ENCODE assay signal across 28 cellular contexts in the genomic region with DNA sequence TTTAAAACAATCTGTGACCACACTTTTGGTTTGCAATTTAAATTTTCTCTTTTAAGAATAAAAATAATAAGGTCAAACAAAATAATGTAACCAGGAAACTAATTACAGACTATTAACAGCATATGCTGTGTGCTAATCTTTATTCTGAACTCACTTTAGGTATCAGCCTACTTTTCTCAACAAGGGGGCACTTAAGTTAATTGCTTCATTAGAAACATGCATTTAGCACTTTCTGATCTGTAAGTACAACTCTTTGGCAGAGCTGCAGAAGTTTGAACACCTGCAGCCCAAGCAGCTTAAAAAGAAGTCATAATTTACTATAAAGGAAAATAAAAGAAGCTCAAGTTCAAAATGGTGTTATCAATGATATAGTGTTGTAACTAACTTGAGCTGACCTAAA. TPM values are rescaled to one million over a fixed set of nuclear protein-coding genes. Genes with fewer than 3 reads are reported as not detected.
A peak's percentile ranks its signal among the peaks of the same experiment; 100 is the strongest.
DNase-seq lines count a peak whose midpoint lies in the region; ATAC-seq, FAIRE-seq and TF ChIP-seq lines count a peak whose summit lies in the region.
"Had no signal": no experiment of that assay in that cellular context is flagged by ENCODE, and none has a peak within 500 bp of the region (broad histone marks: within the 10 kb centered on the region; RNA-seq: fewer than 3 reads in every experiment).

No MANE protein-coding gene starts in this region.

- dilution Hi-C loops in IMR-90 (cut with HindIII; ENCODE audit: low sequenced_read_pairs, unreplicated experiment), result no loop called here

- in situ Hi-C loops in IMR-90 (cut with MboI; ENCODE audit: low sequenced_read_pairs), result loop anchor here (25.0 kb wide), 1 partner anchor 463 kb away; no protein-coding TSS in a partner anchor

- H3K36me3 Mint-ChIP-seq in endodermal cell (ENCODE audit: low read depth) (peaks cover 2% of the 10 kb centered on the region), WTC11 (peaks cover 9% of the 10 kb centered on the region)

- no peak overlapping the region for H3K18ac ChIP-seq in IMR-90 (ENCODE audit: low read depth, low read length)

- no peak overlapping the region for H4K8ac ChIP-seq in IMR-90 (ENCODE audit: low read depth in 2 of 2, low read length in 2 of 2)

- H2AK9ac ChIP-seq in IMR-90 (replicated peaks; ENCODE audit: low read depth, low read length, poor library complexity), result no peak overlapping the region

- no peak overlapping the region for H2BK5ac ChIP-seq in IMR-90 (ENCODE audit: low read depth, low read length, poor library complexity, severe bottlenecking)

- H4K91ac ChIP-seq in IMR-90 (ENCODE audit: insufficient read depth, low read depth, low read length), result no peak overlapping the region

- H3K36me3 ChIP-seq in IMR-90 (ENCODE audit: control insufficient read depth, insufficient read depth, low read length), result no peaks in the 10 kb centered on the region
- no peaks in the 10 kb centered on the region for H3K36me3 ChIP-seq in endodermal cell (ENCODE audit: control insufficient read depth, insufficient read depth, low read length)
- H3K36me3 ChIP-seq: esophagus squamous epithelium, upper lobe of left lung had no signal

- POLR2A ChIA-PET in IMR-90 (lab: Charles Lee; ENCODE audit: unreplicated experiment) (no interaction called here), WTC11 (lab: Charles Lee) (no interaction called here)

- H4K5ac ChIP-seq in IMR-90 (ENCODE audit: low read depth, low read length), result no peak overlapping the region

- 0 out of 2 replicates have a peak overlapping the region, but pooled peaks have one; percentile 63 for H3K23ac ChIP-seq in IMR-90 (ENCODE audit: low read depth, low read length)

- no peaks in the 10 kb centered on the region for H4K20me1 ChIP-seq in IMR-90 (ENCODE audit: insufficient read depth, low read length)
- H4K20me1 ChIP-seq: BLaER1 had no signal

- H2BK120ac ChIP-seq in IMR-90 (ENCODE audit: low read depth, low read length), result no peak overlapping the region

- BruUV-seq in IMR-90 (replicated peaks; lab: Mats Ljungman, UMichigan), result no TSS peak

- no peak overlapping the region for H3K14ac ChIP-seq in IMR-90 (replicated peaks; ENCODE audit: low read depth, low read length)

- H3K27ac Mint-ChIP-seq in endodermal cell, result no peak overlapping the region
- no peak overlapping the region for H3K27ac Mint-ChIP-seq in WTC11
- H3K27ac Mint-ChIP-seq: activated T-helper 2 cell treated with anti-CD3 and anti-CD28 coated beads, Interferon-gamma antibody, Interleukin-2, Interleukin-4, amounts not matched to agents 10 μg/mL and 5 μg/mL and 100 μg/mL, durations not matched to agents 14 hours and 24 hours and 36 hours; brain; IgD-negative memory B cell; naive thymus-derived CD8-positive, alpha-beta T cell; stimulated activated memory B cell treated with anti-CD40 and anti-IgM and Interleukin-4, amounts not matched to agents 10 μg/mL and 1 μg/mL and 100 μg/mL, for 72 hours had no signal

- H3K27me3 ChIP-seq in IMR-90 (ENCODE audit: control insufficient read depth, insufficient read depth, low read length) (no peaks in the 10 kb centered on the region), endodermal cell (ENCODE audit: control insufficient read depth, insufficient read depth, low read length, poor library complexity, severe bottlenecking) (no peaks in the 10 kb centered on the region)
- H3K27me3 ChIP-seq: BLaER1, dorsolateral prefrontal cortex, esophagus squamous epithelium, foreskin keratinocyte, upper lobe of left lung had no signal

- TF ChIP-seq POLR2A in IMR-90 (IDR thresholded peaks at IDR 0.05; ENCODE audit: low read depth, low read length), result no peak

- H3K27ac ChIP-seq in IMR-90 (ENCODE audit: insufficient read depth, low read length) (no peak overlapping the region), endodermal cell (ENCODE audit: low read depth, low read length) (no peak overlapping the region)
- H3K27ac ChIP-seq: BLaER1, dorsolateral prefrontal cortex, esophagus squamous epithelium, foreskin keratinocyte, upper lobe of left lung had no signal

- peak; percentile 91 for FAIRE-seq in D721Med (lab: Jason Lieb, UNC)

- TF ChIP-seq RAD21 in IMR-90 (IDR thresholded peaks at IDR 0.05; ENCODE audit: low read length), result no peak

- H2BK20ac ChIP-seq in IMR-90 (ENCODE audit: low read depth, low read length), result peak overlapping the region; percentile 55

- H3K9me3 Mint-ChIP-seq in endodermal cell, result peaks cover 5% of the 10 kb centered on the region
- peaks cover 5% of the 10 kb centered on the region for H3K9me3 Mint-ChIP-seq in WTC11

- no peak overlapping the region for H2AK5ac ChIP-seq in IMR-90 (ENCODE audit: low read depth, low read length)

- H3K4ac ChIP-seq in IMR-90 (ENCODE audit: low read depth, low read length), result no peak overlapping the region

- H3K79me1 ChIP-seq in IMR-90 (ENCODE audit: low read depth in 1 of 2, low read length in 2 of 2), result peaks cover 4 to 23% of the 10 kb centered on the region in 2 experiments; a peak in 2 of 4 replicates

- intact Hi-C loops in IMR-90 (cut with micrococcal nuclease), result no loop called here

- no peak overlapping the region for H3K4me3 ChIP-seq in IMR-90 (ENCODE audit: insufficient read depth, low read depth, low read length)
- peak overlapping the region; percentile 32 for H3K4me3 ChIP-seq in endodermal cell (ENCODE audit: low read length)
- H3K4me3 ChIP-seq: BLaER1, esophagus squamous epithelium, lung, upper lobe of left lung had no signal

- no peak for ATAC-seq in IMR-90 (ENCODE audit: low read depth)
- ATAC-seq in WTC11, result no peak
- ATAC-seq in HG02759 (IDR thresholded peaks at IDR 0.05; ENCODE audit: unreplicated experiment), result no peak
- ATAC-seq: foreskin keratinocyte; naive thymus-derived CD8-positive, alpha-beta T cell; stimulated activated memory B cell treated with anti-CD40 and anti-IgM and Interleukin-4, amounts not matched to agents 10 μg/mL and 1 μg/mL and 100 μg/mL, for 72 hours had no signal

- no peaks in the 10 kb centered on the region for H3K9me1 ChIP-seq in IMR-90 (ENCODE audit: insufficient read depth, low read length)

- TF ChIP-seq CTCF in D721Med (IDR thresholded peaks at IDR 0.05; ENCODE audit: insufficient read depth, missing control alignments) (no peak), IMR-90 (conservative IDR thresholded peaks at IDR 0.05; ENCODE audit: low read depth, low read length) (no peak), endodermal cell (conservative IDR thresholded peaks at IDR 0.05) (no peak), WTC11 (IDR thresholded peaks at IDR 0.05) (no peak)

- H2AFZ ChIP-seq in IMR-90 (replicated peaks; ENCODE audit: low read length, poor library complexity), result no peak overlapping the region

- DNase-seq in D721Med (ENCODE audit: insufficient read length, low spot score) (no peak), IMR-90 (no peak), NCI-H69 (lab: John Stamatoyannopoulos, UW) (peak; percentile 70), endodermal cell (no peak), WTC11 (ENCODE audit: low spot score) (no peak), SHP77 treated with DMSO at 0.1 percent for 48 hours (lab: John Stamatoyannopoulos, UW) (no peak)
- DNase-seq: activated CD4-positive, alpha-beta T cell treated with anti-CD3 and anti-CD28 coated beads for 48 hours; activated CD8-positive, alpha-beta memory T cell treated with anti-CD3 and anti-CD28 coated beads for 24 hours; activated naive CD4-positive, alpha-beta T cell treated with anti-CD3 and anti-CD28 coated beads, Interleukin-2, amount 50 U/mL, for 16 hours; activated T-cell treated with anti-CD3 and anti-CD28 coated beads for 4 hours; DMS79; dorsolateral prefrontal cortex; esophagus squamous epithelium; foreskin keratinocyte; HCEC 1CT; naive thymus-derived CD8-positive, alpha-beta T cell; NCI-H2029; NCI-H345; stimulated activated CD4-positive, alpha-beta T cell treated with anti-CD3 and anti-CD28 coated beads, Interleukin-15, amount 100 ng/mL, for 24 hours; T-helper 9 cell; upper lobe of left lung had no signal

- no peak overlapping the region for H3K4me3 Mint-ChIP-seq in endodermal cell
- H3K4me3 Mint-ChIP-seq in WTC11, result no peak overlapping the region
- H3K4me3 Mint-ChIP-seq: brain; IgD-negative memory B cell; naive thymus-derived CD8-positive, alpha-beta T cell; stimulated activated memory B cell treated with anti-CD40 and anti-IgM and Interleukin-4, amounts not matched to agents 10 μg/mL and 1 μg/mL and 100 μg/mL, for 72 hours had no signal

- H3K4me1 ChIP-seq in IMR-90 (ENCODE audit: control insufficient read depth, insufficient read depth, low read length) (peaks cover 9% of the 10 kb centered on the region), endodermal cell (ENCODE audit: control insufficient read depth, insufficient read depth, low read length) (peaks cover 20% of the 10 kb centered on the region)
- H3K4me1 ChIP-seq: BLaER1, esophagus squamous epithelium, upper lobe of left lung had no signal

- H3K27me3 Mint-ChIP-seq in endodermal cell (ENCODE audit: insufficient read depth) (peaks cover 1% of the 10 kb centered on the region), WTC11 (ENCODE audit: low read depth) (no peaks in the 10 kb centered on the region)
- H3K27me3 Mint-ChIP-seq: IgD-negative memory B cell; naive thymus-derived CD8-positive, alpha-beta T cell; stimulated activated memory B cell treated with anti-CD40 and anti-IgM and Interleukin-4, amounts not matched to agents 10 μg/mL and 1 μg/mL and 100 μg/mL, for 72 hours had no signal

- peaks cover 29% of the 10 kb centered on the region for H3K4me1 Mint-ChIP-seq in endodermal cell
- H3K4me1 Mint-ChIP-seq in WTC11, result peaks cover 19% of the 10 kb centered on the region

- CTCF ChIA-PET in IMR-90 (lab: Yijun Ruan, JAX) (no interaction called here), WTC11 (lab: Charles Lee) (no interaction called here)

- no peak overlapping the region for H3K9ac ChIP-seq in IMR-90 (ENCODE audit: low read depth, low read length)
- no peak overlapping the region for H3K9ac ChIP-seq in endodermal cell (ENCODE audit: extremely low read depth, low read length, poor library complexity, severe bottlenecking)
- H3K9ac ChIP-seq: BLaER1 had no signal

- no peak overlapping the region for H2BK15ac ChIP-seq in IMR-90 (ENCODE audit: low read depth, low read length)

- no peaks in the 10 kb centered on the region for H3K9me3 ChIP-seq in IMR-90 (ENCODE audit: control insufficient read depth, insufficient read depth, low read length)
- H3K9me3 ChIP-seq in endodermal cell (ENCODE audit: control insufficient read depth, low read length), result peaks cover 1% of the 10 kb centered on the region
- H3K9me3 ChIP-seq: esophagus squamous epithelium had no signal

- H3K4me2 ChIP-seq in IMR-90 (ENCODE audit: low read depth, low read length), result no peak overlapping the region
- H3K4me2 ChIP-seq: BLaER1 had no signal

- H3K56ac ChIP-seq in IMR-90 (ENCODE audit: extremely low read depth, insufficient read depth, low read length), result no peak overlapping the region

RNA-seq across cellular contexts. Expression of gene XRCC4, which starts 21.7 kb away (rescaled TPM):
- total RNA-seq in IMR-90 (2012; rRNA removed) (4.7 and 11.7 TPM in 2 replicates), endodermal cell (10 to 100 TPM; 10.6 to 17.3 TPM), WTC11 (2021) (12.0 to 13.5 TPM (median 12.8 TPM) in 3 replicates)
- 3.1 and 3.5 TPM in 2 replicates for polyA plus RNA-seq in IMR-90 (2012; rRNA removed)
- polyA plus RNA-seq in IMR-90 (2012; cell fraction: cytosol; rRNA removed), result 0.21 and 0.47 TPM in 2 replicates
- 0.75 TPM in 1 of 2 replicates, not detected in the other for polyA plus RNA-seq in IMR-90 (2012; cell fraction: nucleus; rRNA removed; ENCODE audit: low replicate concordance)
- 15.7 TPM for polyA plus RNA-seq in endodermal cell (2013, experiment 1 of 2)
- polyA plus RNA-seq in endodermal cell (2013, experiment 2 of 2), result 15.4 TPM

RNA-seq across cellular contexts. Expression of gene TMEM167A, which starts 21.8 kb away (rescaled TPM):
- total RNA-seq in IMR-90 (2012; rRNA removed), result 34.6 and 95.8 TPM in 2 replicates
- 36.6 and 45.1 TPM in 2 replicates for polyA plus RNA-seq in IMR-90 (2012; rRNA removed)
- polyA plus RNA-seq in IMR-90 (2012; cell fraction: cytosol; rRNA removed), result 4.4 and 5.0 TPM in 2 replicates
- polyA plus RNA-seq in IMR-90 (2012; cell fraction: nucleus; rRNA removed; ENCODE audit: low replicate concordance), result 1.6 and 19.7 TPM in 2 replicates
- 100 to 1,000 TPM; 124 to 134 TPM for total RNA-seq in endodermal cell
- 91.9 TPM for polyA plus RNA-seq in endodermal cell (2013, experiment 1 of 2)
- polyA plus RNA-seq in endodermal cell (2013, experiment 2 of 2), result 87.5 TPM
- 143 to 165 TPM (median 146 TPM) in 3 replicates for total RNA-seq in WTC11 (2021)
